In genomic region chr1:212587304-212588136, GRCh38 we compare ENCODE assay signal across 1 cellular context.
TF ChIP-seq lines count a peak whose summit lies in the region.

No MANE protein-coding gene starts in this region.

TF ChIP-seq in GM12878, 131 proteins besides CTCF, POLR2A, EP300 and RAD21 (continued from another document):
- no peak for TF ChIP-seq IRF3 (IDR thresholded peaks at IDR 0.05)
- TF ChIP-seq ZNF274 (IDR thresholded peaks at IDR 0.05; ENCODE audit: insufficient read depth, insufficient read length) = no peak
